ENCODE assay signal across 8 cellular contexts in genomic region chr17:58082870-58083490, GRCh38. TPM values are rescaled to one million over a fixed set of nuclear protein-coding genes. Genes with fewer than 3 reads are reported as not detected.
DNase-seq lines count a peak whose midpoint lies in the region; ATAC-seq and TF ChIP-seq lines count a peak whose summit lies in the region.

DYNLL2 (plus strand) TSS chr17:58083419; CDS start chr17:58087091, 3,672 bp downstream.

- H3K27ac ChIP-seq in Karpas-422 (ENCODE audit: low read length) (peak within 1 kb of the TSS; percentile 58), fibroblast of lung (ENCODE audit: insufficient read depth, low read length) (peak within 1 kb of the TSS; percentile 82)
- H3K27ac ChIP-seq in naive thymus-derived CD4-positive, alpha-beta T cell (ENCODE audit: low read depth, low read length) = peak within 1 kb of the TSS; percentile 94

- peak within 1 kb of the TSS; percentile 81 to 95 (median 90) for H3K27ac Mint-ChIP-seq in naive thymus-derived CD4-positive, alpha-beta T cell
- H3K27ac Mint-ChIP-seq in stimulated activated memory B cell treated with anti-CD40 and anti-IgM and Interleukin-4, amounts not matched to agents 10 μg/mL and 1 μg/mL and 100 μg/mL, for 72 hours = peak within 1 kb of the TSS; percentile 84

- intact Hi-C loops in naive thymus-derived CD4-positive, alpha-beta T cell (cut with micrococcal nuclease) = loop anchor here (1.0 to 10.0 kb wide), 7 partner anchors 76 to 1250 kb away; partner anchors contain the start of genes MRPS23 (in 2 of the 2), AKAP1 (in 1 of the 2), C17orf67 (in 1 of the 2) and MSI2 (in 1 of the 2)

- peaks cover 0 to 31% (median 0%) of the 10 kb centered on the region in 5 donors for H3K27me3 Mint-ChIP-seq in naive thymus-derived CD4-positive, alpha-beta T cell
- H3K27me3 Mint-ChIP-seq in stimulated activated memory B cell treated with anti-CD40 and anti-IgM and Interleukin-4, amounts not matched to agents 10 μg/mL and 1 μg/mL and 100 μg/mL, for 72 hours = no peaks in the 10 kb centered on the region

- H3K4me3 Mint-ChIP-seq in naive thymus-derived CD4-positive, alpha-beta T cell = peak within 1 kb of the TSS; percentile 88 to 95 (median 92)
- peak within 1 kb of the TSS; percentile 80 for H3K4me3 Mint-ChIP-seq in stimulated activated memory B cell treated with anti-CD40 and anti-IgM and Interleukin-4, amounts not matched to agents 10 μg/mL and 1 μg/mL and 100 μg/mL, for 72 hours

- no peak for TF ChIP-seq CTCF in fibroblast of lung (conservative IDR thresholded peaks at IDR 0.05 in 1 of 2, IDR thresholded peaks at IDR 0.05 in 1 of 2; ENCODE audit: low read depth in 1 of 2, low read length in 2 of 2)

- H3K36me3 ChIP-seq in Karpas-422 (ENCODE audit: insufficient read depth, low read length) (peaks cover 32% of the 10 kb centered on the region), fibroblast of lung (ENCODE audit: control insufficient read depth, insufficient read depth, low read length) (peaks cover 7% of the 10 kb centered on the region)
- H3K36me3 ChIP-seq in naive thymus-derived CD4-positive, alpha-beta T cell (ENCODE audit: control insufficient read depth in 2 of 3, insufficient read depth in 3 of 3, low read length in 3 of 3) = peaks cover 0 to 37% (median 20%) of the 10 kb centered on the region in 3 experiments

- peaks cover 26 to 40% (median 34%) of the 10 kb centered on the region in 7 donors for H3K4me1 Mint-ChIP-seq in naive thymus-derived CD4-positive, alpha-beta T cell
- H3K4me1 Mint-ChIP-seq in stimulated activated memory B cell treated with anti-CD40 and anti-IgM and Interleukin-4, amounts not matched to agents 10 μg/mL and 1 μg/mL and 100 μg/mL, for 72 hours = peaks cover 20% of the 10 kb centered on the region

- no peaks in the 10 kb centered on the region for H3K9me2 ChIP-seq in Karpas-422 (replicated peaks; ENCODE audit: insufficient read depth, low read length)

- H3K79me2 ChIP-seq in Karpas-422 (ENCODE audit: low read length) (peaks cover 46% of the 10 kb centered on the region), fibroblast of lung (ENCODE audit: control insufficient read depth, insufficient read depth, low read length) (peaks cover 46% of the 10 kb centered on the region)

- POLR2A ChIA-PET in naive thymus-derived CD4-positive, alpha-beta T cell (lab: Charles Lee) = interaction anchor here (0.7 to 7.4 kb wide), 7 partner anchors 14 to 233 kb away, joined by 3 to 41 read pairs (median 3); partner anchors contain the start of genes MRPS23, SRSF1 and VEZF1

- peaks cover 43% of the 10 kb centered on the region for H4K20me1 ChIP-seq in Karpas-422 (ENCODE audit: insufficient read depth, low read depth, low read length)
- H4K20me1 ChIP-seq in fibroblast of lung (ENCODE audit: control insufficient read depth, extremely low read depth, insufficient read depth, low read length) = peaks cover 3% of the 10 kb centered on the region

- H3K4me3 ChIP-seq in Karpas-422 (ENCODE audit: low read length) = peak within 1 kb of the TSS; percentile 90
- H3K4me3 ChIP-seq in fibroblast of lung (replicated peaks in 1 of 4; ENCODE audit: control extremely low read depth in 1 of 4, insufficient read depth in 1 of 4, low read depth in 3 of 4, low read length in 4 of 4) = peak within 1 kb of the TSS; percentile 81 to 95 (median 88)
- H3K4me3 ChIP-seq in naive thymus-derived CD4-positive, alpha-beta T cell (ENCODE audit: low read length) = peak within 1 kb of the TSS; percentile 88

- H3K9me3 Mint-ChIP-seq in naive thymus-derived CD4-positive, alpha-beta T cell = no peaks in the 10 kb centered on the region
- no peaks in the 10 kb centered on the region for H3K9me3 Mint-ChIP-seq in stimulated activated memory B cell treated with anti-CD40 and anti-IgM and Interleukin-4, amounts not matched to agents 10 μg/mL and 1 μg/mL and 100 μg/mL, for 72 hours

- DNase-seq in DMS153 treated with DMSO at 0.1 percent for 48 hours (lab: John Stamatoyannopoulos, UW; ENCODE audit: unreplicated experiment) (peak; percentile 88), Karpas-422 (peak; percentile 96), RKO (ENCODE audit: low spot score) (peak; percentile 88), fibroblast of lung (ENCODE audit: low read depth in 2 of 2) (peak; percentile 86 to 91)
- peak; percentile 77 to 87 for DNase-seq in activated T-helper 1 cell treated with anti-CD3 and anti-CD28 coated beads, Interleukin-2, amount 50 U/mL, for 16 hours (ENCODE audit: low read depth in 1 of 2, low spot score in 1 of 2)
- DNase-seq in naive thymus-derived CD4-positive, alpha-beta T cell = peak; percentile 74 to 88 (median 87)

- H2AFZ ChIP-seq in Karpas-422 (ENCODE audit: low read length) = peak within 1 kb of the TSS; percentile 98
- H2AFZ ChIP-seq in fibroblast of lung (ENCODE audit: low read length) = peak within 1 kb of the TSS; percentile 95

- H3K4me1 ChIP-seq in Karpas-422 (ENCODE audit: low read length) (peaks cover 27% of the 10 kb centered on the region), fibroblast of lung (ENCODE audit: control insufficient read depth, extremely low read depth, insufficient read depth, low read length) (peaks cover 9% of the 10 kb centered on the region)
- peaks cover 23 to 34% of the 10 kb centered on the region in 2 donors for H3K4me1 ChIP-seq in naive thymus-derived CD4-positive, alpha-beta T cell (ENCODE audit: control insufficient read depth in 2 of 2, insufficient read depth in 2 of 2, low read length in 2 of 2)

- peak; percentile 63 for ATAC-seq in GM21737 (IDR thresholded peaks at IDR 0.05; ENCODE audit: unreplicated experiment)
- peak; percentile 91 for ATAC-seq in naive thymus-derived CD4-positive, alpha-beta T cell
- peak; percentile 90 for ATAC-seq in stimulated activated memory B cell treated with anti-CD40 and anti-IgM and Interleukin-4, amounts not matched to agents 10 μg/mL and 1 μg/mL and 100 μg/mL, for 72 hours

- H3K9ac ChIP-seq in Karpas-422 (ENCODE audit: low read length) = peak within 1 kb of the TSS; percentile 97
- H3K9ac ChIP-seq in fibroblast of lung (ENCODE audit: insufficient read depth, low read length) = peak within 1 kb of the TSS; percentile 85

- H3K27me3 ChIP-seq in Karpas-422 (ENCODE audit: low read length) = no peaks in the 10 kb centered on the region
- peaks cover 4% of the 10 kb centered on the region for H3K27me3 ChIP-seq in fibroblast of lung (ENCODE audit: control insufficient read depth, insufficient read depth, low read length)
- H3K27me3 ChIP-seq in naive thymus-derived CD4-positive, alpha-beta T cell (ENCODE audit: control insufficient read depth in 2 of 2, insufficient read depth in 2 of 2, low read length in 2 of 2) = no peaks in the 10 kb centered on the region

- H3K4me2 ChIP-seq in Karpas-422 (ENCODE audit: low read depth, low read length, poor library complexity, severe bottlenecking) (peak within 1 kb of the TSS; percentile 79), fibroblast of lung (ENCODE audit: extremely low read depth, insufficient read depth, low read length) (peak within 1 kb of the TSS; percentile 99)

- H3K9me3 ChIP-seq in Karpas-422 (ENCODE audit: low read length) (no peaks in the 10 kb centered on the region), fibroblast of lung (ENCODE audit: control insufficient read depth, insufficient read depth, low read depth, low read length) (no peaks in the 10 kb centered on the region)
- no peaks in the 10 kb centered on the region for H3K9me3 ChIP-seq in naive thymus-derived CD4-positive, alpha-beta T cell (ENCODE audit: control insufficient read depth in 2 of 3, low read length in 3 of 3)

- CTCF ChIA-PET in naive thymus-derived CD4-positive, alpha-beta T cell (lab: Charles Lee) = interaction anchor here (1.4 kb wide), 1 partner anchor 76 kb away, joined by 5 read pairs; the partner anchor contains the start of gene SRSF1

- H3K36me3 Mint-ChIP-seq in naive thymus-derived CD4-positive, alpha-beta T cell = peaks cover 0 to 11% (median 6%) of the 10 kb centered on the region in 5 donors
- H3K36me3 Mint-ChIP-seq in stimulated activated memory B cell treated with anti-CD40 and anti-IgM and Interleukin-4, amounts not matched to agents 10 μg/mL and 1 μg/mL and 100 μg/mL, for 72 hours = peaks cover 11% of the 10 kb centered on the region

RNA-seq across cellular contexts. Expression of gene DYNLL2, which starts in this region (rescaled TPM):
- total RNA-seq in Karpas-422 (2014; rRNA removed; shearing (Covaris generic); ENCODE audit: low replicate concordance) = 18.2 and 22.7 TPM in 2 replicates
- total RNA-seq in fibroblast of lung = 32.1 and 32.9 TPM in 2 replicates
- polyA plus RNA-seq in fibroblast of lung = 17.1 and 22.7 TPM in 2 replicates
- 37.1 and 43.4 TPM in 2 replicates for polyA plus RNA-seq in fibroblast of lung (2012)
- 13.0 and 15.4 TPM in 2 replicates for polyA minus RNA-seq in fibroblast of lung (ENCODE audit: low replicate concordance)
- 10 to 100 TPM; 30.1 to 39.1 (median 35.1) TPM for total RNA-seq in naive thymus-derived CD4-positive, alpha-beta T cell
- 1 to 10 TPM in 1 of 2 donors, under 1 TPM in 1; 0.55 to 1.6 TPM for polyA plus RNA-seq in naive thymus-derived CD4-positive, alpha-beta T cell

Comparison
In these comparisons a context has a peak if more than half of its experiments do, and no peak if none do; other contexts are left out.
1. Peak in every context shown above with its lines: DNase-seq, ATAC-seq, H3K4me3 ChIP-seq and H3K27ac ChIP-seq.